8 cellular contexts compared by ENCODE assay signal in genomic region chr14:21071225-21072041, GRCh38. TPM values are rescaled to one million over a fixed set of nuclear protein-coding genes. Genes with fewer than 3 reads are reported as not detected.
DNase-seq lines count a peak whose midpoint lies in the region; ATAC-seq and TF ChIP-seq lines count a peak whose summit lies in the region.

No MANE protein-coding gene starts in this region.

- ATAC-seq in GM19397 (IDR thresholded peaks at IDR 0.05; ENCODE audit: unreplicated experiment) = peak; percentile 63
- ATAC-seq in HG03460 (IDR thresholded peaks at IDR 0.05; ENCODE audit: unreplicated experiment) = peak; percentile 67
- peak; percentile 41 for ATAC-seq in thoracic aorta (ENCODE audit: insufficient number of reproducible peaks, low FRiP score, low read depth)

- H3K4me1 ChIP-seq in muscle layer of colon (ENCODE audit: insufficient read depth, low read length) (peaks cover 30% of the 10 kb centered on the region), thoracic aorta (ENCODE audit: control insufficient read depth in 1 of 2, low read depth in 2 of 2) (peaks cover 9 to 27% of the 10 kb centered on the region in 2 donors)

- peak overlapping the region; percentile 73 for H3K9ac ChIP-seq in muscle layer of colon (ENCODE audit: low read length)

- H3K36me3 ChIP-seq in muscle layer of colon (ENCODE audit: insufficient read depth, low read length) = peaks cover 34% of the 10 kb centered on the region
- H3K36me3 ChIP-seq in thoracic aorta = peaks cover 24% of the 10 kb centered on the region

- no peak for TF ChIP-seq CTCF in fibroblast of mammary gland (conservative IDR thresholded peaks at IDR 0.05; ENCODE audit: control insufficient read depth, insufficient read depth, low read depth, low read length)
- no peak for TF ChIP-seq CTCF in thoracic aorta (IDR thresholded peaks at IDR 0.05)

- H3K9me3 ChIP-seq in muscle layer of colon (ENCODE audit: low read length) (no peaks in the 10 kb centered on the region), thoracic aorta (no peaks in the 10 kb centered on the region)

- H3K27me3 ChIP-seq in muscle layer of colon (ENCODE audit: control insufficient read depth in 1 of 2, insufficient read depth in 2 of 2, low read length in 2 of 2) (no peaks in the 10 kb centered on the region), thoracic aorta (replicated peaks; ENCODE audit: insufficient read depth) (no peaks in the 10 kb centered on the region)

- peak overlapping the region; percentile 89 for H3K27ac ChIP-seq in muscle layer of colon (ENCODE audit: low read depth, low read length)
- peak overlapping the region; percentile 88 to 90 for H3K27ac ChIP-seq in thoracic aorta

- H3K4me3 ChIP-seq in fibroblast of mammary gland (ENCODE audit: control insufficient read depth, low read depth, low read length) (peak overlapping the region; percentile 77), muscle layer of colon (ENCODE audit: low read depth in 1 of 2, low read length in 2 of 2) (peak overlapping the region; percentile 70 to 92), thoracic aorta (peak overlapping the region; percentile 84)

- peak; percentile 88 for DNase-seq in COLO668 (lab: John Stamatoyannopoulos, UW; ENCODE audit: unreplicated experiment)
- DNase-seq in NCI-H748 (lab: John Stamatoyannopoulos, UW; ENCODE audit: unreplicated experiment) = peak; percentile 92
- peak; percentile 73 for DNase-seq in activated CD8-positive, alpha-beta memory T cell treated with anti-CD3 and anti-CD28 coated beads, Interleukin-2, amount 50 U/mL, for 48 hours
- DNase-seq in fibroblast of mammary gland (ENCODE audit: low read depth) = peak; percentile 95
- DNase-seq in thoracic aorta (ENCODE audit: low spot score) = peak; percentile 71

RNA-seq across cellular contexts. Expression of gene ARHGEF40, which starts 1.3 kb away (rescaled TPM):
- total RNA-seq in thoracic aorta = 10 to 100 TPM; 51.0 to 61.7 TPM

RNA-seq across cellular contexts. Expression of gene RNASE8, which starts 13.8 kb away (rescaled TPM):
- not detected for total RNA-seq in thoracic aorta

RNA-seq across cellular contexts. Expression of gene ZNF219, which starts 27.0 kb away (rescaled TPM):
- 10 to 100 TPM; 34.7 to 74.2 TPM for total RNA-seq in thoracic aorta

RNA-seq across cellular contexts. Expression of gene RNASE7, which starts 29.3 kb away (rescaled TPM):
- total RNA-seq in thoracic aorta = under 1 TPM in 1 of 2 donors, not detected in 1; 0.27 TPM

RNA-seq across cellular contexts. Expression of gene TMEM253, which starts 29.4 kb away (rescaled TPM):
- not detected for total RNA-seq in thoracic aorta

Comparison
In these comparisons a context has a peak if more than half of its experiments do, and no peak if none do; other contexts are left out.
1. Peak in every context shown above with its lines: DNase-seq, ATAC-seq, H3K4me3 ChIP-seq and H3K27ac ChIP-seq.